Comparison of ENCODE assay signal across 13 cellular contexts in genomic region chr4:156201050-156201449, GRCh38.
DNase-seq lines count a peak whose midpoint lies in the region; ATAC-seq and TF ChIP-seq lines count a peak whose summit lies in the region.
"Had no signal": no experiment of that assay in that cellular context is flagged by ENCODE, and none has a peak within 500 bp of the region (broad histone marks: within the 10 kb centered on the region; RNA-seq: fewer than 3 reads in every experiment).

No MANE protein-coding gene starts in this region.

- ATAC-seq in GM18502 (IDR thresholded peaks at IDR 0.05; ENCODE audit: poor library complexity, unreplicated experiment) (peak; percentile 98), GM19455 (IDR thresholded peaks at IDR 0.05; ENCODE audit: unreplicated experiment) (peak; percentile 81), HG02798 (IDR thresholded peaks at IDR 0.05; ENCODE audit: poor library complexity, unreplicated experiment) (peak; percentile 95), HG03432 (IDR thresholded peaks at IDR 0.05; ENCODE audit: unreplicated experiment) (peak; percentile 93)
- ATAC-seq: sciatic nerve had no signal

- no peaks in the 10 kb centered on the region for H3K36me3 ChIP-seq in ascending aorta

- H3K27me3 ChIP-seq in ascending aorta, result no peaks in the 10 kb centered on the region
- H3K27me3 ChIP-seq: testis had no signal

- TF ChIP-seq CTCF in ascending aorta (IDR thresholded peaks at IDR 0.05), result no peak

- H3K4me3 ChIP-seq in ascending aorta, result no peak overlapping the region
- H3K4me3 ChIP-seq: testis had no signal

- no peak overlapping the region for H3K27ac ChIP-seq in ascending aorta
- H3K27ac ChIP-seq: testis had no signal

- intact Hi-C loops in ascending aorta (cut with DNase I), result no loop called here

- H3K9me3 ChIP-seq in ascending aorta, result no peaks in the 10 kb centered on the region
- H3K9me3 ChIP-seq: testis had no signal

- in situ Hi-C loops in KBM-7 (cut with MboI; ENCODE audit: low pct_unique_long_range_greater_than_20kb, low sequenced_read_pairs), result no loop called here

- DNase-seq in KBM-7 (no peak), SIG-M5 (lab: John Stamatoyannopoulos, UW) (no peak), NCI-H748 (lab: John Stamatoyannopoulos, UW; ENCODE audit: unreplicated experiment) (no peak), ascending aorta (ENCODE audit: low spot score in 2 of 2) (no peak)
- DNase-seq: DND-41, NCI-H2081 treated with DMSO at 0.1 percent for 48 hours, T-helper 9 cell, testis had no signal

- no peaks in the 10 kb centered on the region for H3K4me1 ChIP-seq in ascending aorta
- H3K4me1 ChIP-seq: testis had no signal
